9 cellular contexts compared by ENCODE assay signal in the genomic region with DNA sequence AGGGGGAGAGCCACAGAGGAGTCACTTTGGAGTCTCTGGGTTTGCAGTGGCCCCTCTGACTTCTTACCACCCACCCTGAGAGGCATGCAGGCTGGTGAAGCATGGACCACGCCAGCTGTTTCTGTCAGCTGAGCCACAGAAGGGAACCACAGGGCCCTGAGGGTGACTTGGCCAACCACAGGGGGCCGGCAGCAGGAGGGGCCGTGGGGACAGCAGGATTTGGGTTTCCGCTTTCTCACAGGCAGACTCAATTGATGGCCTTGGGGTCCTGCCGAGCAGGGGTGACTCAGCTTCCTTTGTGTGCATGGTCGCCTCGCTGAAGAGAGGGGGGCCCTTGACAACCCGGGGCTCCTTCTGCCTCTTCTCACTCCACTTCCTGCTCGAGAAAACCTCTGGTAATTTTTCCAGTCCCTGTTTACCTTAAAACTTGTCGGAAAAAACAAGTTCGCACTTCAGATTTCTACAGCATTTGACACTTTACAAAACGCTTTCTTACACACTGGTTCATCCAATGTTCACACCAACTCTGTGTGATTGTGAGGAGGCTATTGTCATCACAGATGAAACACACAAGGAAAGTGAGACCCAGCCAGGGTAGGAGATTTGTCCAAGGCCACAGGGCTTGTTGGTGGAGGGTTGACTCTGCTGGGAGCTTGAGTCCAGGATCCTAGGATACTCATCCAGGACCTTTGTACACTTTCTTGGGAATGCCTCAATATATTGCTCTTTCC.
DNase-seq lines count a peak whose midpoint lies in the region; ATAC-seq and TF ChIP-seq lines count a peak whose summit lies in the region.
"Had no signal": no experiment of that assay in that cellular context is flagged by ENCODE, and none has a peak within 500 bp of the region (broad histone marks: within the 10 kb centered on the region; RNA-seq: fewer than 3 reads in every experiment).

No MANE protein-coding gene starts in this region.

- H3K4me1 ChIP-seq in DND-41 (ENCODE audit: insufficient read depth, low read length) = peaks cover 49% of the 10 kb centered on the region
- peaks cover 5% of the 10 kb centered on the region for H3K4me1 ChIP-seq in mammary epithelial cell (ENCODE audit: insufficient read depth, low read length)
- H3K4me1 ChIP-seq: body of pancreas had no signal

- H3K27me3 ChIP-seq in DND-41 (ENCODE audit: insufficient read depth, low read length, poor library complexity) (no peaks in the 10 kb centered on the region), mammary epithelial cell (ENCODE audit: insufficient read depth, low read length) (peaks cover 2% of the 10 kb centered on the region)
- H3K27me3 ChIP-seq: body of pancreas had no signal

- dilution Hi-C loops in mammary epithelial cell (cut with HindIII; ENCODE audit: low sequenced_read_pairs) = no loop called here

- no peaks in the 10 kb centered on the region for H3K79me2 ChIP-seq in DND-41 (ENCODE audit: insufficient read depth, low read length)
- H3K79me2 ChIP-seq in mammary epithelial cell (ENCODE audit: insufficient read depth, low read length) = no peaks in the 10 kb centered on the region

- no peaks in the 10 kb centered on the region for H3K27me3 Mint-ChIP-seq in naive B cell
- peaks cover 24% of the 10 kb centered on the region for H3K27me3 Mint-ChIP-seq in progenitor cell of endocrine pancreas

- H3K36me3 ChIP-seq in DND-41 (ENCODE audit: insufficient read depth, low read length) (no peaks in the 10 kb centered on the region), mammary epithelial cell (ENCODE audit: insufficient read depth, low read length) (no peaks in the 10 kb centered on the region)

- in situ Hi-C loops in mammary epithelial cell (cut with MboI; ENCODE audit: low sequenced_read_pairs in 2 of 2) = no loop called here

- H3K4me2 ChIP-seq in DND-41 (ENCODE audit: insufficient read depth, low read length) (peak overlapping the region; percentile 57), mammary epithelial cell (ENCODE audit: insufficient read depth, low read depth, low read length) (no peak overlapping the region)

- H3K36me3 Mint-ChIP-seq in naive B cell = peaks cover 7 to 8% of the 10 kb centered on the region in 2 donors
- no peaks in the 10 kb centered on the region for H3K36me3 Mint-ChIP-seq in progenitor cell of endocrine pancreas (ENCODE audit: insufficient read depth)

- peak overlapping the region; percentile 29 for H3K9ac ChIP-seq in DND-41 (ENCODE audit: low read depth, low read length)
- no peak overlapping the region for H3K9ac ChIP-seq in mammary epithelial cell (ENCODE audit: insufficient read depth, low read length)

- H2AFZ ChIP-seq in DND-41 (ENCODE audit: low read depth, low read length) = peak overlapping the region; percentile 30; the same call in 1 of the 2 replicates
- H2AFZ ChIP-seq in mammary epithelial cell (ENCODE audit: low read depth, low read length) = no peak overlapping the region

- DNase-seq in DND-41 = peak; percentile 96
- DNase-seq in activated CD8-positive, alpha-beta memory T cell treated with anti-CD3 and anti-CD28 coated beads for 4 hours (ENCODE audit: low read depth in 2 of 2) = peak; percentile 30 to 35
- peak; percentile 72 for DNase-seq in naive B cell
- no peak for DNase-seq in progenitor cell of endocrine pancreas (ENCODE audit: low spot score, unreplicated experiment)
- DNase-seq in cerebellum (ENCODE audit: low spot score) = no peak
- no peak for DNase-seq in mammary epithelial cell

- H3K4me3 Mint-ChIP-seq in naive B cell (peak overlapping the region; percentile 44 to 80 (median 68)), progenitor cell of endocrine pancreas (ENCODE audit: low read depth) (no peak overlapping the region)

- H3K9me3 ChIP-seq in DND-41 (ENCODE audit: insufficient read depth, low read length, severe bottlenecking) (peaks cover 3% of the 10 kb centered on the region), mammary epithelial cell (replicated peaks; ENCODE audit: insufficient read depth, low read length) (no peaks in the 10 kb centered on the region)
- H3K9me3 ChIP-seq: body of pancreas had no signal

- CTCF ChIA-PET in mammary epithelial cell (lab: Charles Lee; ENCODE audit: low non-redundant PET) = no interaction called here

- intact Hi-C loops in mammary epithelial cell (cut with micrococcal nuclease) = no loop called here

- H3K27ac ChIP-seq in DND-41 (ENCODE audit: low read length) (peak overlapping the region; percentile 82), mammary epithelial cell (ENCODE audit: insufficient read depth, low read depth, low read length) (no peak overlapping the region)
- H3K27ac ChIP-seq: body of pancreas had no signal

- H4K20me1 ChIP-seq in DND-41 (ENCODE audit: insufficient read depth, low read length) (no peaks in the 10 kb centered on the region), mammary epithelial cell (ENCODE audit: insufficient read depth, low read length) (no peaks in the 10 kb centered on the region)

- H3K27ac Mint-ChIP-seq in naive B cell (peak overlapping the region in 5 of 6 donors; percentile 12 to 86 (median 66)), progenitor cell of endocrine pancreas (no peak overlapping the region)

- BruUV-seq in mammary epithelial cell (replicated peaks; lab: Mats Ljungman, UMichigan) = no TSS peak

- no peak for TF ChIP-seq CTCF in DND-41 (IDR thresholded peaks at IDR 0.05; ENCODE audit: borderline replicate concordance, extremely low read depth, low read length, poor library complexity, severe bottlenecking)
- TF ChIP-seq CTCF in progenitor cell of endocrine pancreas (IDR thresholded peaks at IDR 0.05; ENCODE audit: unreplicated experiment) = no peak
- TF ChIP-seq CTCF in mammary epithelial cell (conservative IDR thresholded peaks at IDR 0.05 in 1 of 2, IDR thresholded peaks at IDR 0.05 in 1 of 2; ENCODE audit: extremely low read depth in 1 of 2, insufficient read depth in 1 of 2, low read depth in 1 of 2, low read length in 2 of 2) = no peak

- H3K4me1 Mint-ChIP-seq in naive B cell (peaks cover 64 to 76% (median 72%) of the 10 kb centered on the region in 3 donors), progenitor cell of endocrine pancreas (ENCODE audit: low read depth) (no peaks in the 10 kb centered on the region)

- peaks cover 4 to 15% (median 8%) of the 10 kb centered on the region in 7 donors for H3K9me3 Mint-ChIP-seq in naive B cell
- peaks cover 6% of the 10 kb centered on the region for H3K9me3 Mint-ChIP-seq in progenitor cell of endocrine pancreas (ENCODE audit: low read depth)

- ATAC-seq in DND-41 (ENCODE audit: insufficient read depth, low read depth) (peak; percentile 91), GM21367 (IDR thresholded peaks at IDR 0.05; ENCODE audit: unreplicated experiment) (peak; percentile 92), HG03469 (IDR thresholded peaks at IDR 0.05; ENCODE audit: unreplicated experiment) (peak; percentile 84), naive B cell (ENCODE audit: low read depth in 2 of 2) (peak; percentile 85 to 89)
- ATAC-seq: body of pancreas had no signal

- WGBS in mammary epithelial cell (ENCODE audit: low coverage, missing lambda C conversion rate) = 73% methylated on average over 10 of the region's 12 CpGs

- H3K4me3 ChIP-seq in DND-41 (ENCODE audit: low read depth in 1 of 2, low read length in 2 of 2) = peak overlapping the region in 1 of 2 experiments; percentile 37; a peak in 2 of 4 replicates
- H3K4me3 ChIP-seq in mammary epithelial cell (replicated peaks in 1 of 3; ENCODE audit: insufficient read depth in 1 of 3, low read depth in 2 of 3, low read length in 3 of 3) = no peak overlapping the region
- H3K4me3 ChIP-seq: body of pancreas had no signal

Comparison
In these comparisons a context has a peak if more than half of its experiments do, and no peak if none do; other contexts are left out.
1. DNase-seq: peak in DND-41 (single experiment), activated CD8-positive, alpha-beta memory T cell treated with anti-CD3 and anti-CD28 coated beads for 4 hours (2 of 2) and naive B cell (single experiment); none in progenitor cell of endocrine pancreas (single experiment), cerebellum (single experiment) and mammary epithelial cell (single experiment).
2. Peak in every context shown above with its lines, with median percentiles within 50 percentile points of each other: ATAC-seq.